22 cellular contexts compared by ENCODE assay signal in genomic region chr15:66050264-66050663, GRCh38.
"Had no signal": no experiment of that assay in that cellular context is flagged by ENCODE, and none has a peak within 500 bp of the region (broad histone marks: within the 10 kb centered on the region; RNA-seq: fewer than 3 reads in every experiment).

No MANE protein-coding gene starts in this region.

- H3K27ac ChIP-seq: coronary artery, dorsolateral prefrontal cortex, esophagus muscularis mucosa, foreskin keratinocyte, gastroesophageal sphincter, heart left ventricle, hepatocyte, left lung, lower lobe of right lung had no signal

- H3K4me2 ChIP-seq: hepatocyte had no signal

- DNase-seq: dermis blood vessel endothelial cell; dorsolateral prefrontal cortex; effector CD4-positive, alpha-beta T cell; effector memory CD4-positive, alpha-beta T cell; foreskin keratinocyte; heart left ventricle; hypothalamus; immature natural killer cell; islet precursor cell; kidney; kidney glomerular epithelial cell; left cardiac atrium; left lung; left ventricle myocardium superior; lower lobe of right lung; mesenchymal stem cell; mucosa of descending colon had no signal

- H3K4me1 Mint-ChIP-seq: immature natural killer cell, mesothelial cell of epicardium had no signal

- H3K4me1 ChIP-seq: esophagus muscularis mucosa, foreskin keratinocyte, gastroesophageal sphincter, left lung, lower lobe of right lung had no signal

- H3K9me3 ChIP-seq: esophagus muscularis mucosa, gastroesophageal sphincter, heart left ventricle, left lung, lower lobe of right lung, mucosa of descending colon had no signal

- H3K27ac Mint-ChIP-seq: immature natural killer cell, mesothelial cell of epicardium had no signal

- H2AFZ ChIP-seq: hepatocyte had no signal

- H3K36me3 Mint-ChIP-seq: immature natural killer cell, mesothelial cell of epicardium had no signal

- H3K9me3 Mint-ChIP-seq: mesothelial cell of epicardium had no signal

- H3K4me3 ChIP-seq: coronary artery, dorsolateral prefrontal cortex, esophagus muscularis mucosa, gastroesophageal sphincter, heart left ventricle, hepatocyte, left lung, lower lobe of right lung, mucosa of descending colon had no signal

- H3K4me3 Mint-ChIP-seq: immature natural killer cell, mesothelial cell of epicardium had no signal

- H3K27me3 ChIP-seq: hepatocyte had no signal

- H3K36me3 ChIP-seq: esophagus muscularis mucosa, gastroesophageal sphincter, heart left ventricle, left lung, lower lobe of right lung had no signal

- H3K79me2 ChIP-seq: hepatocyte had no signal
